Comparison of ENCODE assay signal across 8 cellular contexts in genomic region chr19:38619361-38620174, GRCh38. TPM values are rescaled to one million over a fixed set of nuclear protein-coding genes. Genes with fewer than 3 reads are reported as not detected.
DNase-seq lines count a peak whose midpoint lies in the region; ATAC-seq and TF ChIP-seq lines count a peak whose summit lies in the region.

No MANE protein-coding gene starts in this region.

- peaks cover 43% of the 10 kb centered on the region for H3K36me3 Mint-ChIP-seq in activated naive CD4-positive, alpha-beta T cell treated with anti-CD3 and anti-CD28 coated beads for 36 hours (ENCODE audit: low read depth)
- H3K36me3 Mint-ChIP-seq in type B pancreatic cell, result peaks cover 12% of the 10 kb centered on the region

- H3K27ac Mint-ChIP-seq in activated naive CD4-positive, alpha-beta T cell treated with anti-CD3 and anti-CD28 coated beads for 36 hours, result peak overlapping the region; percentile 91
- peak overlapping the region; percentile 98 for H3K27ac Mint-ChIP-seq in type B pancreatic cell

- no peaks in the 10 kb centered on the region for H3K27me3 Mint-ChIP-seq in activated naive CD4-positive, alpha-beta T cell treated with anti-CD3 and anti-CD28 coated beads for 36 hours (ENCODE audit: low read depth)
- no peaks in the 10 kb centered on the region for H3K27me3 Mint-ChIP-seq in type B pancreatic cell

- DNase-seq in activated naive CD4-positive, alpha-beta T cell treated with anti-CD3 and anti-CD28 coated beads for 36 hours, result no peak
- DNase-seq in activated naive CD4-positive, alpha-beta T cell (lab: John Stamatoyannopoulos, UW), result no peak
- DNase-seq in astrocyte of the spinal cord (ENCODE audit: low read depth, low spot score) (no peak), lower leg skin (ENCODE audit: low spot score in 2 of 2) (no peak), type B pancreatic cell (ENCODE audit: extremely low spot score, unreplicated experiment) (no peak), NCI-H2081 treated with DMSO at 0.1 percent for 48 hours (lab: John Stamatoyannopoulos, UW) (no peak)

- no peak for TF ChIP-seq CTCF in astrocyte of the spinal cord (IDR thresholded peaks at IDR 0.05; ENCODE audit: low read depth, low read length)
- no peak for TF ChIP-seq CTCF in lower leg skin (IDR thresholded peaks at IDR 0.05)
- no peak for TF ChIP-seq CTCF in type B pancreatic cell (conservative IDR thresholded peaks at IDR 0.05)

- H3K9me3 Mint-ChIP-seq in activated naive CD4-positive, alpha-beta T cell treated with anti-CD3 and anti-CD28 coated beads for 36 hours, result no peaks in the 10 kb centered on the region
- no peaks in the 10 kb centered on the region for H3K9me3 Mint-ChIP-seq in type B pancreatic cell

- peaks cover 39% of the 10 kb centered on the region for H3K4me1 Mint-ChIP-seq in activated naive CD4-positive, alpha-beta T cell treated with anti-CD3 and anti-CD28 coated beads for 36 hours (ENCODE audit: low read depth)
- peaks cover 12% of the 10 kb centered on the region for H3K4me1 Mint-ChIP-seq in type B pancreatic cell (ENCODE audit: unreplicated experiment)

- peak overlapping the region; percentile 100 for H3K4me3 Mint-ChIP-seq in activated naive CD4-positive, alpha-beta T cell treated with anti-CD3 and anti-CD28 coated beads for 36 hours
- peak overlapping the region; percentile 100 for H3K4me3 Mint-ChIP-seq in type B pancreatic cell

- in situ Hi-C loops in astrocyte of the spinal cord (cut with HindIII; ENCODE audit: low sequenced_read_pairs), result no loop called here

- no peak for ATAC-seq in GM21526 (IDR thresholded peaks at IDR 0.05; ENCODE audit: low FRiP score, unreplicated experiment)
- no peak for ATAC-seq in HG02852 (IDR thresholded peaks at IDR 0.05; ENCODE audit: unreplicated experiment)

- intact Hi-C loops in activated naive CD4-positive, alpha-beta T cell treated with anti-CD3 and anti-CD28 coated beads for 36 hours (cut with micrococcal nuclease), result loop anchor here (1.0 to 10.0 kb wide), 9 partner anchors 18 to 715 kb away; partner anchors contain the start of genes KCNK6, NFKBIB, RASGRP4 and SIPA1L3
- intact Hi-C loops in lower leg skin (cut with DNase I; ENCODE audit: low total_unique reads), result loop anchor here (10.0 kb wide), 1 partner anchor 105 kb away; no protein-coding TSS in a partner anchor

- H3K4me3 ChIP-seq in astrocyte of the spinal cord (ENCODE audit: low read depth, low read length) (peak overlapping the region; percentile 82), lower leg skin (ENCODE audit: low read depth, poor library complexity, severe bottlenecking) (peak overlapping the region; percentile 92)

- CTCF ChIA-PET in activated naive CD4-positive, alpha-beta T cell treated with anti-CD3 and anti-CD28 coated beads for 36 hours (lab: Charles Lee), result interaction anchor here (0.6 to 5.9 kb wide), 5 partner anchors 16 to 216 kb away, joined by 3 to 42 read pairs (median 3); partner anchors contain the start of gene FAM98C

- no peak for TF ChIP-seq POLR2A in lower leg skin (IDR thresholded peaks at IDR 0.05)

- 16 to 18% methylated on average over 21 of the region's 21 CpGs for WGBS in lower leg skin, 2 donors

RNA-seq across cellular contexts. Expression of gene EIF3K, which starts 0.6 kb away (rescaled TPM):
- total RNA-seq in activated naive CD4-positive, alpha-beta T cell treated with anti-CD3 and anti-CD28 coated beads for 36 hours, result 100 to 1,000 TPM; 299 to 324 TPM
- total RNA-seq in lower leg skin (100 to 1,000 TPM; 417 to 543 (median 453) TPM), type B pancreatic cell (ENCODE audit: low replicate concordance) (274 and 310 TPM in 2 replicates)

RNA-seq across cellular contexts. Expression of gene MAP4K1, which starts 1.8 kb away (rescaled TPM):
- total RNA-seq in activated naive CD4-positive, alpha-beta T cell treated with anti-CD3 and anti-CD28 coated beads for 36 hours, result 100 to 1,000 TPM; 135 to 148 TPM
- total RNA-seq in lower leg skin (1 to 10 TPM in 3 of 4 donors, under 1 TPM in 1; 0.80 to 9.8 (median 5.6) TPM), type B pancreatic cell (ENCODE audit: low replicate concordance) (2.4 and 16.8 TPM in 2 replicates)

RNA-seq across cellular contexts. Expression of gene ACTN4, which starts 27.9 kb away (rescaled TPM):
- 100 to 1,000 TPM; 117 to 119 TPM for total RNA-seq in activated naive CD4-positive, alpha-beta T cell treated with anti-CD3 and anti-CD28 coated beads for 36 hours
- 100 to 1,000 TPM; 411 to 572 (median 469) TPM for total RNA-seq in lower leg skin
- total RNA-seq in type B pancreatic cell (ENCODE audit: low replicate concordance), result 475 and 776 TPM in 2 replicates
